In genomic region chr9:130893250-130894101, GRCh38 we compare ENCODE assay signal across 10 cellular contexts. TPM values are rescaled to one million over a fixed set of nuclear protein-coding genes. Genes with fewer than 3 reads are reported as not detected.
DNase-seq lines count a peak whose midpoint lies in the region; ATAC-seq and TF ChIP-seq lines count a peak whose summit lies in the region.
"Had no signal": no experiment of that assay in that cellular context is flagged by ENCODE, and none has a peak within 500 bp of the region (broad histone marks: within the 10 kb centered on the region; RNA-seq: fewer than 3 reads in every experiment).

No MANE protein-coding gene starts in this region.

- in situ Hi-C loops in Panc1 (cut with HindIII; ENCODE audit: low pct_unique_long_range_greater_than_20kb, low sequenced_read_pairs): no loop called here

- peak overlapping the region; percentile 89 to 97 (median 91) for H3K27ac Mint-ChIP-seq in CD14-positive monocyte
- peak overlapping the region in 3 of 9 donors; percentile 6 to 71 (median 51) for H3K27ac Mint-ChIP-seq in naive thymus-derived CD4-positive, alpha-beta T cell
- H3K27ac Mint-ChIP-seq in T-helper 2 cell treated with Interferon-gamma antibody and Interleukin-4, amounts not matched to agents 5 μg/mL and 100 μg/mL, for 36 hours: no peak overlapping the region

- H3K4me1 ChIP-seq in Panc1 (ENCODE audit: control insufficient read depth, insufficient read depth, low read length): no peaks in the 10 kb centered on the region
- peaks cover 26 to 58% (median 26%) of the 10 kb centered on the region in 3 donors for H3K4me1 ChIP-seq in esophagus squamous epithelium
- H3K4me1 ChIP-seq in naive thymus-derived CD4-positive, alpha-beta T cell (ENCODE audit: control insufficient read depth in 2 of 2, insufficient read depth in 2 of 2, low read length in 2 of 2): no peaks in the 10 kb centered on the region

- POLR2A ChIA-PET in Panc1 (lab: Charles Lee): no interaction called here
- POLR2A ChIA-PET in naive thymus-derived CD4-positive, alpha-beta T cell (lab: Charles Lee): no interaction called here

- no peak for TF ChIP-seq POLR2A in esophagus squamous epithelium (IDR thresholded peaks at IDR 0.05)

- ATAC-seq in Panc1: peak; percentile 31; the same call in 1 of the 2 replicates
- peak; percentile 90 for ATAC-seq in naive thymus-derived CD4-positive, alpha-beta T cell
- ATAC-seq in GM18867 (IDR thresholded peaks at IDR 0.05; ENCODE audit: unreplicated experiment): no peak

- CTCF ChIA-PET in Panc1 (lab: Charles Lee): interaction anchor here (0.7 to 1.2 kb wide), 2 partner anchors 105 to 236 kb away, joined by 3 read pairs; no protein-coding TSS in a partner anchor
- CTCF ChIA-PET in naive thymus-derived CD4-positive, alpha-beta T cell (lab: Charles Lee): interaction anchor here (1.2 kb wide), 1 partner anchor 193 kb away, joined by 3 read pairs; no protein-coding TSS in a partner anchor

- H3K4me3 ChIP-seq in Panc1 (ENCODE audit: low read depth in 2 of 2, low read length in 2 of 2) (no peak overlapping the region), esophagus squamous epithelium (peak overlapping the region in 2 of 4 donors; percentile 13 to 34)
- H3K4me3 ChIP-seq in naive thymus-derived CD4-positive, alpha-beta T cell (ENCODE audit: low read length): no peak overlapping the region

- H3K9me3 ChIP-seq in Panc1 (ENCODE audit: control insufficient read depth, insufficient read depth, low read depth, low read length) (no peaks in the 10 kb centered on the region), esophagus squamous epithelium (no peaks in the 10 kb centered on the region)
- H3K9me3 ChIP-seq in naive thymus-derived CD4-positive, alpha-beta T cell (ENCODE audit: control insufficient read depth in 2 of 3, low read length in 3 of 3): no peaks in the 10 kb centered on the region

- DNase-seq in CD14-positive monocyte (ENCODE audit: low spot score) (peak; percentile 90), Panc1 (ENCODE audit: low read depth, low spot score) (no peak), esophagus squamous epithelium (lab: John Stamatoyannopoulos, UW) (no peak)
- peak in 1 of 9 donors; percentile 26 for DNase-seq in naive thymus-derived CD4-positive, alpha-beta T cell
- DNase-seq in activated naive CD4-positive, alpha-beta T cell treated with anti-CD3 and anti-CD28 coated beads, Interleukin-2, amount 50 U/mL, for 16 hours: no peak
- no peak for DNase-seq in activated T-cell treated with anti-CD3 and anti-CD28 coated beads, Interleukin-2, amount 50 U/mL, for 1 hour
- DNase-seq in T-helper 2 cell treated with Interferon-gamma antibody and Interleukin-4, amounts not matched to agents 5 μg/mL and 100 μg/mL, for 36 hours (ENCODE audit: low spot score): no peak
- DNase-seq: EL had no signal

- H3K36me3 ChIP-seq in Panc1 (ENCODE audit: control insufficient read depth, insufficient read depth, low read length) (no peaks in the 10 kb centered on the region), esophagus squamous epithelium (peaks cover 7 to 49% (median 15%) of the 10 kb centered on the region in 3 donors)
- H3K36me3 ChIP-seq in naive thymus-derived CD4-positive, alpha-beta T cell (ENCODE audit: control insufficient read depth in 2 of 3, insufficient read depth in 3 of 3, low read length in 3 of 3): peaks cover 0 to 11% (median 0%) of the 10 kb centered on the region in 3 experiments

- H3K4me1 Mint-ChIP-seq in CD14-positive monocyte: peaks cover 20% of the 10 kb centered on the region
- peaks cover 0 to 7% (median 0%) of the 10 kb centered on the region in 7 donors for H3K4me1 Mint-ChIP-seq in naive thymus-derived CD4-positive, alpha-beta T cell
- no peaks in the 10 kb centered on the region for H3K4me1 Mint-ChIP-seq in T-helper 2 cell treated with Interferon-gamma antibody and Interleukin-4, amounts not matched to agents 5 μg/mL and 100 μg/mL, for 36 hours (ENCODE audit: low read depth)

- TF ChIP-seq CTCF in CD14-positive monocyte (IDR thresholded peaks at IDR 0.05): peak; percentile 72
- no peak for TF ChIP-seq CTCF in Panc1 (IDR thresholded peaks at IDR 0.05)
- TF ChIP-seq CTCF in esophagus squamous epithelium (IDR thresholded peaks at IDR 0.05): peak in 5 of 6 experiments; percentile 23 to 49 (median 45)

- peaks cover 0 to 2% (median 1%) of the 10 kb centered on the region in 3 donors for H3K27me3 Mint-ChIP-seq in CD14-positive monocyte (ENCODE audit: low read depth in 3 of 3)
- H3K27me3 Mint-ChIP-seq in naive thymus-derived CD4-positive, alpha-beta T cell: no peaks in the 10 kb centered on the region
- H3K27me3 Mint-ChIP-seq in T-helper 2 cell treated with Interferon-gamma antibody and Interleukin-4, amounts not matched to agents 5 μg/mL and 100 μg/mL, for 36 hours (ENCODE audit: low read depth): no peaks in the 10 kb centered on the region

- H3K27me3 ChIP-seq in Panc1 (ENCODE audit: control insufficient read depth, insufficient read depth, low read length) (no peaks in the 10 kb centered on the region), esophagus squamous epithelium (peaks cover 0 to 26% (median 0%) of the 10 kb centered on the region in 4 donors)
- H3K27me3 ChIP-seq in naive thymus-derived CD4-positive, alpha-beta T cell (ENCODE audit: control insufficient read depth in 2 of 2, insufficient read depth in 2 of 2, low read length in 2 of 2): no peaks in the 10 kb centered on the region

- no TSS peak for BruUV-seq in Panc1 (replicated peaks; lab: Mats Ljungman, UMichigan)

- WGBS in esophagus squamous epithelium, 2 donors: 59 to 79% methylated on average over 10 to 25 of the region's 37 CpGs

- H3K36me3 Mint-ChIP-seq in CD14-positive monocyte: peaks cover 5 to 23% of the 10 kb centered on the region in 2 donors
- no peaks in the 10 kb centered on the region for H3K36me3 Mint-ChIP-seq in naive thymus-derived CD4-positive, alpha-beta T cell
- H3K36me3 Mint-ChIP-seq in T-helper 2 cell treated with Interferon-gamma antibody and Interleukin-4, amounts not matched to agents 5 μg/mL and 100 μg/mL, for 36 hours (ENCODE audit: low read depth): no peaks in the 10 kb centered on the region

- H3K27ac ChIP-seq in Panc1 (ENCODE audit: low read length) (no peak overlapping the region), esophagus squamous epithelium (peak overlapping the region; percentile 44 to 71 (median 54))
- no peak overlapping the region for H3K27ac ChIP-seq in naive thymus-derived CD4-positive, alpha-beta T cell (ENCODE audit: low read depth, low read length)

- intact Hi-C loops in CD14-positive monocyte (cut with micrococcal nuclease) (no loop called here), Panc1 (cut with micrococcal nuclease; ENCODE audit: unreplicated experiment) (loop anchor here (10.0 kb wide), 1 partner anchor 51 kb away; no protein-coding TSS in a partner anchor), esophagus squamous epithelium (cut with DNase I) (no loop called here)
- intact Hi-C loops in naive thymus-derived CD4-positive, alpha-beta T cell (cut with micrococcal nuclease): no loop called here

- peak overlapping the region; percentile 88 to 95 for H3K4me3 Mint-ChIP-seq in CD14-positive monocyte
- no peak overlapping the region for H3K4me3 Mint-ChIP-seq in naive thymus-derived CD4-positive, alpha-beta T cell
- H3K4me3 Mint-ChIP-seq in T-helper 2 cell treated with Interferon-gamma antibody and Interleukin-4, amounts not matched to agents 5 μg/mL and 100 μg/mL, for 36 hours: no peak overlapping the region

- H3K9me3 Mint-ChIP-seq in CD14-positive monocyte: peaks cover 0 to 1% (median 0%) of the 10 kb centered on the region in 7 donors
- H3K9me3 Mint-ChIP-seq in naive thymus-derived CD4-positive, alpha-beta T cell: no peaks in the 10 kb centered on the region
- H3K9me3 Mint-ChIP-seq in T-helper 2 cell treated with Interferon-gamma antibody and Interleukin-4, amounts not matched to agents 5 μg/mL and 100 μg/mL, for 36 hours: no peaks in the 10 kb centered on the region

RNA-seq across cellular contexts. Expression of gene QRFP, which starts 3.1 kb away (rescaled TPM):
- under 1 TPM; 0.18 to 0.21 TPM for polyA plus RNA-seq in CD14-positive monocyte
- total RNA-seq in Panc1 (2021; ENCODE audit: unreplicated experiment) (not detected), esophagus squamous epithelium (under 1 TPM in 1 of 4 donors, not detected in 3; 0.18 TPM)
- 0.13 TPM for polyA plus RNA-seq in Panc1 (2012; ENCODE audit: insufficient read length)
- total RNA-seq in naive thymus-derived CD4-positive, alpha-beta T cell: not detected
- polyA plus RNA-seq in naive thymus-derived CD4-positive, alpha-beta T cell: not detected
- total RNA-seq: T-helper 1 cell treated with Interleukin-12 subunit alpha and Interleukin-12 subunit beta and Interleukin-4 antibody, amounts not matched to agents 30 ng/mL and 1 ng/mL, for 36 hours had no signal

RNA-seq across cellular contexts. Expression of gene FIBCD1, which starts 45.6 kb away (rescaled TPM):
- not detected for polyA plus RNA-seq in CD14-positive monocyte
- total RNA-seq in Panc1 (2021; ENCODE audit: unreplicated experiment) (16.3 TPM), esophagus squamous epithelium (not detected)
- polyA plus RNA-seq in Panc1 (2012; ENCODE audit: insufficient read length): 16.6 TPM
- total RNA-seq in naive thymus-derived CD4-positive, alpha-beta T cell: not detected
- not detected for polyA plus RNA-seq in naive thymus-derived CD4-positive, alpha-beta T cell
- total RNA-seq: T-helper 1 cell treated with Interleukin-12 subunit alpha and Interleukin-12 subunit beta and Interleukin-4 antibody, amounts not matched to agents 30 ng/mL and 1 ng/mL, for 36 hours had no signal

RNA-seq across cellular contexts. Expression of gene ABL1, which starts 58.4 kb away (rescaled TPM):
- 1 to 10 TPM; 4.5 to 8.0 TPM for polyA plus RNA-seq in CD14-positive monocyte
- 48.4 TPM for total RNA-seq in Panc1 (2021; ENCODE audit: unreplicated experiment)
- polyA plus RNA-seq in Panc1 (2012; ENCODE audit: insufficient read length): 32.8 TPM
- 10 to 100 TPM; 22.1 to 51.7 (median 27.1) TPM for total RNA-seq in esophagus squamous epithelium
- 10 to 100 TPM; 32.1 to 41.0 (median 39.5) TPM for total RNA-seq in naive thymus-derived CD4-positive, alpha-beta T cell
- 10 to 100 TPM in 1 of 2 donors, 1 to 10 TPM in 1; 8.4 to 15.8 TPM for polyA plus RNA-seq in naive thymus-derived CD4-positive, alpha-beta T cell

Comparison
In these comparisons a context has a peak if more than half of its experiments do, and no peak if none do; other contexts are left out.
1. H3K4me3 Mint-ChIP-seq: peak in CD14-positive monocyte (2 of 2); none in naive thymus-derived CD4-positive, alpha-beta T cell (0 of 10) and T-helper 2 cell treated with Interferon-gamma antibody and Interleukin-4, amounts not matched to agents 5 μg/mL and 100 μg/mL, for 36 hours (single experiment).
2. H3K27ac ChIP-seq: peak in esophagus squamous epithelium (4 of 4); none in Panc1 (single experiment) and naive thymus-derived CD4-positive, alpha-beta T cell (single experiment).
3. RNA of gene FIBCD1, which starts 45.6 kb away (total RNA-seq): 16.3 TPM in Panc1 (single experiment); not detected in esophagus squamous epithelium and not detected in naive thymus-derived CD4-positive, alpha-beta T cell; every median in the first group is over 10 times any median in the second.